7 cellular contexts compared by ENCODE assay signal in genomic region chr11:35214792-35215193, GRCh38.
DNase-seq lines count a peak whose midpoint lies in the region; TF ChIP-seq lines count a peak whose summit lies in the region.

No MANE protein-coding gene starts in this region.

- intact Hi-C loops in posterior cingulate gyrus (cut with DNase I): no loop called here

- no peaks in the 10 kb centered on the region for H3K4me1 ChIP-seq in HEK293 (ENCODE audit: control insufficient read depth, insufficient read depth, low read length)

- H3K4me3 ChIP-seq in HEK293 (ENCODE audit: low read depth, low read length) (no peak overlapping the region), foreskin fibroblast (ENCODE audit: low read depth in 1 of 2, low read length in 2 of 2) (no peak overlapping the region)

- no peaks in the 10 kb centered on the region for H3K36me3 ChIP-seq in HEK293 (ENCODE audit: control insufficient read depth in 2 of 2, insufficient read depth in 1 of 2, low read length in 2 of 2)

- TF ChIP-seq CTCF in HEK293 (tag by site-specific recombination; IDR thresholded peaks at IDR 0.05) (no peak), foreskin fibroblast (IDR thresholded peaks at IDR 0.05; ENCODE audit: low read depth, low read length) (no peak)

- DNase-seq in activated CD4-positive, alpha-beta T cell treated with anti-CD3 and anti-CD28 coated beads, Interleukin-2, amount 50 U/mL, for 48 hours: peak; percentile 42 to 58
- DNase-seq in foreskin fibroblast: peak; percentile 92
- DNase-seq in stimulated activated CD8-positive, alpha-beta memory T cell treated with anti-CD3 and anti-CD28 coated beads, Interleukin-4, amount 100 ng/mL, for 24 hours (ENCODE audit: low read depth): peak; percentile 21
- no peak for DNase-seq in posterior cingulate gyrus
- DNase-seq in nucleus accumbens (lab: John Stamatoyannopoulos, UW): no peak
- no peak for DNase-seq in effector CD8-positive, alpha-beta T cell (lab: John Stamatoyannopoulos, UW)

- CTCF ChIA-PET in HEK293 (lab: Yijun Ruan, JAX): no interaction called here

- POLR2A ChIA-PET in HEK293 (lab: Yijun Ruan, JAX): no interaction called here

- H3K9me3 ChIP-seq in HEK293 (ENCODE audit: control insufficient read depth, insufficient read depth, low read depth, low read length): no peaks in the 10 kb centered on the region

- no peak overlapping the region for H3K27ac ChIP-seq in HEK293 (ENCODE audit: extremely low read depth, low read depth, low read length)

TF ChIP-seq in HEK293, 187 proteins besides CTCF, POLR2A, EP300 and RAD21:
- no peak for TF ChIP-seq ZNF133 (tag by site-specific recombination; IDR thresholded peaks at IDR 0.05)
- peak; percentile 44 for TF ChIP-seq ZNF629 (tag by site-specific recombination; IDR thresholded peaks at IDR 0.05)
- no peak for TF ChIP-seq ZNF624 (tag by site-specific recombination; IDR thresholded peaks at IDR 0.05)
- TF ChIP-seq HIC1 (tag by site-specific recombination; IDR thresholded peaks at IDR 0.05): 0 out of 2 replicates have a peak, but pooled peaks have one; percentile 28
- TF ChIP-seq WT1 (tag by site-specific recombination; IDR thresholded peaks at IDR 0.05): no peak
- TF ChIP-seq INSM2 (tag by site-specific recombination; IDR thresholded peaks at IDR 0.05): 0 out of 2 replicates have a peak, but pooled peaks have one; percentile 24
- TF ChIP-seq GLIS1 (tag by site-specific recombination; IDR thresholded peaks at IDR 0.05): peak; percentile 58
- TF ChIP-seq SP7 (tag by site-specific recombination; IDR thresholded peaks at IDR 0.05): 0 out of 2 replicates have a peak, but pooled peaks have one; percentile 14

Comparison
In these comparisons a context has a peak if more than half of its experiments do, and no peak if none do; other contexts are left out.
1. DNase-seq: peak in activated CD4-positive, alpha-beta T cell treated with anti-CD3 and anti-CD28 coated beads, Interleukin-2, amount 50 U/mL, for 48 hours (2 of 2), foreskin fibroblast (2 of 2) and stimulated activated CD8-positive, alpha-beta memory T cell treated with anti-CD3 and anti-CD28 coated beads, Interleukin-4, amount 100 ng/mL, for 24 hours (single experiment); none in posterior cingulate gyrus (0 of 10), nucleus accumbens (0 of 56) and effector CD8-positive, alpha-beta T cell (single experiment).